11 cellular contexts compared by ENCODE assay signal in genomic region chr2:161416294-161416632, GRCh38. TPM values are rescaled to one million over a fixed set of nuclear protein-coding genes. Genes with fewer than 3 reads are reported as not detected.
DNase-seq lines count a peak whose midpoint lies in the region; ATAC-seq, FAIRE-seq and TF ChIP-seq lines count a peak whose summit lies in the region.
"Had no signal": no experiment of that assay in that cellular context is flagged by ENCODE, and none has a peak within 500 bp of the region (broad histone marks: within the 10 kb centered on the region; RNA-seq: fewer than 3 reads in every experiment).

Gene TBR1, plus strand, starts transcription at chr2:161416297. Its CDS starts 114 bp downstream, at chr2:161416411.

- H3K79me2 ChIP-seq in MM.1S (ENCODE audit: low read length) = no peaks in the 10 kb centered on the region

- no peak within 1 kb of the TSS for H3K4me2 ChIP-seq in MM.1S (ENCODE audit: low read depth, low read length)

- ATAC-seq in activated naive CD4-positive, alpha-beta T cell treated with anti-CD3 and anti-CD28 coated beads, Interleukin-2, amount 50 U/mL, for 72 hours = no peak

- H3K9me3 ChIP-seq in suprapubic skin (no peaks in the 10 kb centered on the region), MM.1S (replicated peaks; ENCODE audit: insufficient read depth, low read length) (no peaks in the 10 kb centered on the region)
- H3K9me3 ChIP-seq: uterus had no signal

- peak within 1 kb of the TSS; percentile 70 for H3K27ac Mint-ChIP-seq in activated naive CD4-positive, alpha-beta T cell treated with anti-CD3 and anti-CD28 coated beads, Interleukin-2, amount 10 ng/mL, durations not matched to agents 7 days and 5 days
- H3K27ac Mint-ChIP-seq in activated naive CD4-positive, alpha-beta T cell treated with anti-CD3 and anti-CD28 coated beads, Interleukin-2, amount 50 U/mL, for 72 hours = peak within 1 kb of the TSS in 1 of 2 donors; percentile 10

- no peak for TF ChIP-seq CTCF in WI38 (IDR thresholded peaks at IDR 0.05; ENCODE audit: low read depth, low read length)
- TF ChIP-seq CTCF in suprapubic skin (IDR thresholded peaks at IDR 0.05) = no peak
- TF ChIP-seq CTCF in MM.1S (IDR thresholded peaks at IDR 0.05; ENCODE audit: low read length) = no peak

- H3K36me3 ChIP-seq in suprapubic skin (no peaks in the 10 kb centered on the region), MM.1S (replicated peaks; ENCODE audit: insufficient read depth, low read length) (peaks cover 5% of the 10 kb centered on the region; the same call in 1 of the 2 replicates)
- H3K36me3 ChIP-seq: uterus had no signal

- H3K9ac ChIP-seq in MM.1S (ENCODE audit: low read length) = no peak within 1 kb of the TSS

- H3K4me3 Mint-ChIP-seq in activated naive CD4-positive, alpha-beta T cell treated with anti-CD3 and anti-CD28 coated beads, Interleukin-2, amount 10 ng/mL, durations not matched to agents 7 days and 5 days = peak within 1 kb of the TSS; percentile 61

- peak within 1 kb of the TSS; percentile 57; the same call in 1 of the 2 replicates for H3K4me3 ChIP-seq in WI38 (ENCODE audit: low read depth, low read length)
- peak within 1 kb of the TSS; percentile 54 for H3K4me3 ChIP-seq in suprapubic skin
- H3K4me3 ChIP-seq in MM.1S (ENCODE audit: low read length) = no peak within 1 kb of the TSS

- no peaks in the 10 kb centered on the region for H3K9me2 ChIP-seq in MM.1S (replicated peaks; ENCODE audit: insufficient read depth, low read length)

- H3K4me1 ChIP-seq in suprapubic skin = peaks cover 52% of the 10 kb centered on the region
- H3K4me1 ChIP-seq in MM.1S (ENCODE audit: low read length) = peaks cover 13% of the 10 kb centered on the region; the same call in 1 of the 2 replicates

- peaks cover 75% of the 10 kb centered on the region for H3K27me3 Mint-ChIP-seq in activated naive CD4-positive, alpha-beta T cell treated with anti-CD3 and anti-CD28 coated beads, Interleukin-2, amount 10 ng/mL, durations not matched to agents 7 days and 5 days

- WGBS in suprapubic skin = 0% methylated on average over 6 of the region's 7 CpGs

- peaks cover 77% of the 10 kb centered on the region for H3K27me3 ChIP-seq in suprapubic skin
- H3K27me3 ChIP-seq in MM.1S (replicated peaks; ENCODE audit: insufficient read depth, low read length) = no peaks in the 10 kb centered on the region

- no peak for TF ChIP-seq EP300 in suprapubic skin (IDR thresholded peaks at IDR 0.05)

- no peak for TF ChIP-seq POLR2A in suprapubic skin (IDR thresholded peaks at IDR 0.05)

- no peaks in the 10 kb centered on the region for H3F3A ChIP-seq in MM.1S (ENCODE audit: insufficient read depth, low read length)

- no peaks in the 10 kb centered on the region for H3K9me3 Mint-ChIP-seq in activated naive CD4-positive, alpha-beta T cell treated with anti-CD3 and anti-CD28 coated beads, Interleukin-2, amount 10 ng/mL, durations not matched to agents 7 days and 5 days
- no peaks in the 10 kb centered on the region for H3K9me3 Mint-ChIP-seq in activated naive CD4-positive, alpha-beta T cell treated with anti-CD3 and anti-CD28 coated beads, Interleukin-2, amount 50 U/mL, for 72 hours

- H3K36me3 Mint-ChIP-seq in activated naive CD4-positive, alpha-beta T cell treated with anti-CD3 and anti-CD28 coated beads, Interleukin-2, amount 10 ng/mL, durations not matched to agents 7 days and 5 days = peaks cover 21% of the 10 kb centered on the region
- peaks cover 0 to 21% of the 10 kb centered on the region in 2 donors for H3K36me3 Mint-ChIP-seq in activated naive CD4-positive, alpha-beta T cell treated with anti-CD3 and anti-CD28 coated beads, Interleukin-2, amount 50 U/mL, for 72 hours

- H3K27ac ChIP-seq in suprapubic skin = no peak within 1 kb of the TSS
- H3K27ac ChIP-seq in MM.1S (ENCODE audit: low read length) = no peak within 1 kb of the TSS
- H3K27ac ChIP-seq: uterus had no signal

- H2AFZ ChIP-seq in MM.1S (ENCODE audit: low read length) = no peak within 1 kb of the TSS

- H3K4me1 Mint-ChIP-seq in activated naive CD4-positive, alpha-beta T cell treated with anti-CD3 and anti-CD28 coated beads, Interleukin-2, amount 10 ng/mL, durations not matched to agents 7 days and 5 days = peaks cover 59% of the 10 kb centered on the region

- DNase-seq in activated naive CD4-positive, alpha-beta T cell treated with anti-CD3 and anti-CD28 coated beads, Interleukin-2, amount 10 ng/mL, durations not matched to agents 7 days and 5 days = no peak
- no peak for DNase-seq in activated naive CD4-positive, alpha-beta T cell treated with anti-CD3 and anti-CD28 coated beads, Interleukin-2, amount 50 U/mL, for 72 hours (ENCODE audit: low spot score in 2 of 2)
- DNase-seq in frontal cortex (ENCODE audit: low spot score in 2 of 2) = peak in 1 of 2 donors; percentile 36
- DNase-seq in suprapubic skin (ENCODE audit: low spot score in 2 of 2) = no peak
- no peak for DNase-seq in NCI-H1694 (lab: John Stamatoyannopoulos, UW)
- DNase-seq in hypothalamus (lab: John Stamatoyannopoulos, UW) = no peak
- DNase-seq in MM.1S = no peak
- DNase-seq: uterus had no signal

- H4K20me1 ChIP-seq in MM.1S (ENCODE audit: insufficient read depth, low read length) = no peaks in the 10 kb centered on the region

- CTCF ChIA-PET in activated naive CD4-positive, alpha-beta T cell treated with anti-CD3 and anti-CD28 coated beads, Interleukin-2, amount 10 ng/mL, durations not matched to agents 7 days and 5 days (lab: Charles Lee) = interaction anchor here (1.2 kb wide), 1 partner anchor 10 kb away, joined by 3 read pairs; no protein-coding TSS in a partner anchor

- FAIRE-seq in frontal cortex (lab: Jason Lieb, UNC) = no peak
- FAIRE-seq: colon had no signal

RNA-seq across cellular contexts. Expression of gene TBR1, which starts in this region (rescaled TPM):
- under 1 TPM; 0.04 to 0.14 TPM for total RNA-seq in activated naive CD4-positive, alpha-beta T cell treated with anti-CD3 and anti-CD28 coated beads, Interleukin-2, amount 50 U/mL, for 72 hours
- 73.8 TPM for total RNA-seq in frontal cortex
- total RNA-seq in suprapubic skin = not detected
- total RNA-seq: Daoy, uterus had no signal

Comparison
In these comparisons a context has a peak if more than half of its experiments do, and no peak if none do; other contexts are left out.
1. RNA of gene TBR1 (total RNA-seq): 73.8 TPM in frontal cortex (single experiment); 0.04 to 0.14 TPM in activated naive CD4-positive, alpha-beta T cell treated with anti-CD3 and anti-CD28 coated beads, Interleukin-2, amount 50 U/mL, for 72 hours and not detected in suprapubic skin; every median in the first group is over 10 times any median in the second.